ENCODE assay signal across 10 cellular contexts in the genomic region with DNA sequence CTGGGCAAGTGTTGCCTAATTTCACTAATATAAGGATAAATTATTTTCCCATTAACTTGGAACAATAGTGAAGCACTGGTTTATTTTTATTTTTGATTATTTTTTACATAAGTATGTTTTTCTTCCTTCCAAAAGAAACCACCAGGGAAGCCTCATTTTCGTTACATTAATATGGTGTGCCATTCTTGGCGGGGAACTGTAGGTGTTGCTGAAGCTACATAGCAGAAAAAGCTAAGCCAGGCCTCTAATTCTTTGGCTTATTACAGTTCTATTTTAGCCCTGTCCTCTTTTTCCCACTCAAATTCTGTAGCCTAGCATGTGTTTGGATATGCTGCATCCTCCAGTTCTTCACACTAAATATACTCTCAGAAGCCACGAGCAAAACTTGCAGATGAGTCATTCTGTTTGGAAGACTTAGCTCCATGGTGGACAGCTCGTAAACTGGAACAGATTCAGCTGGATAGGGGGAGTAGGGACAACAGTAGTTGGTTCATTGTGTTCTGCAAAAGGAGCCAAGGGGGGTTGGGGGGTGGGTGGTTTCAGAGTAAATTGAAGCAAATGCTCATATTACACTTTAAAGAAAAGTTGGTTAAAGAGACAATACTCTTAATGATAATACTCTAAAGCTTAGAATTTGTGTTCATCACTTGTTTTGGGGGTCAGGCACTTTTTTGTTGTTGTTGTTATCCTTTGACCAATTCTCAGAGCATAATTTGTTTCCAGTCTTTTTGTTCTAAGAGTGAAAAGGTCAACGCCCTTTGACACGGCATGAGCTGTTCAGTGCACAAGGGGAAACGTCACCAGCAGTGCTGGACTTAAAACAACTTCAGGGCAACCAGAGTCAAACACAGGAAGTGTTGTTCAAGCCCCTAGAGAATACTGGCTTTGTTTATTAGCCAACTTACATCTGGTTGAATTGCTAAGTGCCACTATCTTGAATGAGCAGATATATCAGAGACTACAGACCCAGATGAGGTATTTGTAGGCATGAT.
DNase-seq lines count a peak whose midpoint lies in the region; ATAC-seq and TF ChIP-seq lines count a peak whose summit lies in the region.
"Had no signal": no experiment of that assay in that cellular context is flagged by ENCODE, and none has a peak within 500 bp of the region (broad histone marks: within the 10 kb centered on the region; RNA-seq: fewer than 3 reads in every experiment).

No MANE protein-coding gene starts in this region.

- H3K4me3 ChIP-seq in spleen (no peak overlapping the region), coronary artery (no peak overlapping the region)

- H3K27ac Mint-ChIP-seq in osteocyte (ENCODE audit: unreplicated experiment): no peak overlapping the region

- H3K36me3 Mint-ChIP-seq in osteocyte (ENCODE audit: unreplicated experiment): no peaks in the 10 kb centered on the region

- peak overlapping the region in 5 of 8 donors; percentile 8 to 58 (median 31) for H3K27ac ChIP-seq in spleen
- H3K27ac ChIP-seq in coronary artery: no peak overlapping the region

- peaks cover 0 to 7% (median 0%) of the 10 kb centered on the region in 6 donors for H3K4me1 ChIP-seq in spleen

- TF ChIP-seq POLR2A in spleen (IDR thresholded peaks at IDR 0.05): no peak

- H3K4me1 Mint-ChIP-seq in osteocyte (ENCODE audit: unreplicated experiment): no peaks in the 10 kb centered on the region

- no peaks in the 10 kb centered on the region for H3K9me3 Mint-ChIP-seq in osteocyte (ENCODE audit: unreplicated experiment)

- ATAC-seq in GM21825 (IDR thresholded peaks at IDR 0.05; ENCODE audit: unreplicated experiment): peak; percentile 52

- H3K9me3 ChIP-seq in spleen: no peaks in the 10 kb centered on the region

- WGBS in spleen, 5 donors: 35 to 50% (median 45%) methylated on average over 7 of the region's 7 CpGs

- no peaks in the 10 kb centered on the region for H3K36me3 ChIP-seq in spleen

- intact Hi-C loops in spleen (cut with DNase I; ENCODE audit: low total_unique reads): no loop called here

- TF ChIP-seq CTCF in spleen (IDR thresholded peaks at IDR 0.05 in 8 of 11, conservative IDR thresholded peaks at IDR 0.05 in 3 of 11) (no peak), coronary artery (IDR thresholded peaks at IDR 0.05) (no peak), osteocyte (IDR thresholded peaks at IDR 0.05) (no peak)

- H3K4me3 Mint-ChIP-seq in osteocyte (ENCODE audit: unreplicated experiment): no peak overlapping the region

- no peaks in the 10 kb centered on the region for H3K27me3 ChIP-seq in spleen (replicated peaks in 1 of 7)

- DNase-seq in NCI-H69 (lab: John Stamatoyannopoulos, UW) (peak; percentile 90), globus pallidus (ENCODE audit: low spot score) (peak; percentile 96), spleen (no peak), coronary artery (ENCODE audit: low spot score) (no peak), NOMO-1 treated with dmso at 0.1 percent for 144 hours (lab: John Stamatoyannopoulos, UW; ENCODE audit: unreplicated experiment) (no peak), osteocyte (ENCODE audit: extremely low spot score, unreplicated experiment) (no peak), NCI-H2107 treated with DMSO at 0.1 percent for 48 hours (lab: John Stamatoyannopoulos, UW; ENCODE audit: unreplicated experiment) (no peak)
- DNase-seq: NCI-H2227 treated with DMSO at 0.1 percent for 48 hours; stimulated activated CD4-positive, alpha-beta T cell treated with anti-CD3 and anti-CD28 coated beads, Interleukin-4, amount 100 ng/mL, for 4 hours had no signal

- no peaks in the 10 kb centered on the region for H3K27me3 Mint-ChIP-seq in osteocyte (ENCODE audit: unreplicated experiment)

Comparison
In these comparisons a context has a peak if more than half of its experiments do, and no peak if none do; other contexts are left out.
1. DNase-seq: peak in NCI-H69 (single experiment) and globus pallidus (single experiment); none in spleen (single experiment), coronary artery (single experiment), NOMO-1 treated with dmso at 0.1 percent for 144 hours (single experiment), osteocyte (single experiment) and NCI-H2107 treated with DMSO at 0.1 percent for 48 hours (single experiment).
2. H3K27ac ChIP-seq: peak in spleen (5 of 8); none in coronary artery (0 of 2).